In genomic region chr12:2692156-2692555, GRCh38 we compare ENCODE assay signal across 1 cellular context.
TF ChIP-seq lines count a peak whose summit lies in the region.

No MANE protein-coding gene starts in this region.

TF ChIP-seq in WTC11, 78 proteins besides CTCF, POLR2A, EP300 and RAD21 (continued from another document):
- no peak for TF ChIP-seq ZBTB43 (CRISPR knock-in tag; IDR thresholded peaks at IDR 0.05)
- TF ChIP-seq MAX (CRISPR knock-in tag; IDR thresholded peaks at IDR 0.05) = no peak
- TF ChIP-seq EMX1 (CRISPR knock-in tag; IDR thresholded peaks at IDR 0.05) = no peak
- TF ChIP-seq IRF2 (CRISPR knock-in tag; IDR thresholded peaks at IDR 0.05; ENCODE audit: borderline replicate concordance, low read depth) = no peak
- TF ChIP-seq ATF1 (CRISPR knock-in tag; IDR thresholded peaks at IDR 0.05) = no peak
- TF ChIP-seq FOXP4 (CRISPR knock-in tag; IDR thresholded peaks at IDR 0.05) = no peak
- no peak for TF ChIP-seq RELA (CRISPR knock-in tag; IDR thresholded peaks at IDR 0.05; ENCODE audit: borderline replicate concordance)
- no peak for TF ChIP-seq TCF7 (CRISPR knock-in tag; IDR thresholded peaks at IDR 0.05; ENCODE audit: low read depth)
